In the genomic region with DNA sequence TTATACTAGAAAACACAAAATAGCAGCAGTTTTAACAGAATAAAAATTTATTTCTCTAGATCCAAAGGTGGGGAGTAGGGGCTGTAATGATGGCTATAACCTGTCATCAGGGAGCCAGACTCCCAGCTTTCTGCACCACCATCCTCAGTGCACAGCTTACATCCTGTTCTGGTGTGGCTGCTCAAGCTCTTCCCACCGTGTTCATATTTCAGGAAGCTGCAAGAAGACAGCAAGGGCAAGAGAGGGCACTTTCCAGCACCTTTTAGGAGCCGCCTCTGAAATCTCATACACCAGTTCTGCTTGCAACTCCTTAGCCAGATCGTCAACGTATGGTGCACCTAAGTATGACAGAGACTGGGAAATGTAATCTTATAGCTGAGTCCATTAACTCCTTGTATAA, we compare ENCODE assay signal across 21 cellular contexts.
"Had no signal": no experiment of that assay in that cellular context is flagged by ENCODE, and none has a peak within 500 bp of the region (broad histone marks: within the 10 kb centered on the region; RNA-seq: fewer than 3 reads in every experiment).

No MANE protein-coding gene starts in this region.

- H3K4me3 Mint-ChIP-seq: activated CD8-positive, alpha-beta T cell treated with anti-CD3 and anti-CD28 coated beads for 36 hours; activated naive CD4-positive, alpha-beta T cell treated with anti-CD3 and anti-CD28 coated beads for 36 hours; activated T-cell treated with anti-CD3 and anti-CD28 coated beads, Interleukin-2, amount 50 U/mL, for 24 hours; brain; endodermal cell; natural killer cell; stimulated activated naive B cell treated with anti-CD40 and anti-IgM and Interleukin-4, amounts not matched to agents 10 μg/mL and 1 μg/mL and 100 μg/mL, for 72 hours; T-helper 2 cell treated with Interferon-gamma antibody and Interleukin-4, amounts not matched to agents 5 μg/mL and 100 μg/mL, for 36 hours had no signal

- H3K36me3 Mint-ChIP-seq: brain; natural killer cell; stimulated activated naive B cell treated with anti-CD40 and anti-IgM and Interleukin-4, amounts not matched to agents 10 μg/mL and 1 μg/mL and 100 μg/mL, for 72 hours had no signal

- H3K4me3 ChIP-seq: lower lobe of right lung, sigmoid colon, thoracic aorta, upper lobe of left lung had no signal

- H3K36me3 ChIP-seq: lower lobe of right lung, sigmoid colon, thoracic aorta, upper lobe of left lung had no signal

- H3K27me3 ChIP-seq: foreskin keratinocyte, sigmoid colon, upper lobe of left lung had no signal

- H3K4me1 Mint-ChIP-seq: natural killer cell; stimulated activated naive B cell treated with anti-CD40 and anti-IgM and Interleukin-4, amounts not matched to agents 10 μg/mL and 1 μg/mL and 100 μg/mL, for 72 hours had no signal

- DNase-seq: activated CD4-positive, alpha-beta T cell treated with anti-CD3 and anti-CD28 coated beads for 48 hours; activated CD4-positive, CD25-positive, alpha-beta regulatory T cell; activated CD8-positive, alpha-beta T cell treated with anti-CD3 and anti-CD28 coated beads for 36 hours; activated naive CD4-positive, alpha-beta T cell treated with anti-CD3 and anti-CD28 coated beads for 36 hours; activated T-cell treated with anti-CD3 and anti-CD28 coated beads, Interleukin-2, amount 50 U/mL, for 24 hours; central memory CD4-positive, alpha-beta T cell; endodermal cell; foreskin keratinocyte; hypothalamus; islet precursor cell; left colon; lower lobe of right lung; natural killer cell; occipital lobe; sigmoid colon; stimulated activated naive B cell treated with anti-CD40 and anti-IgM and Interleukin-4, amounts not matched to agents 10 μg/mL and 1 μg/mL and 100 μg/mL, for 72 hours; upper lobe of left lung had no signal

- H3K27ac Mint-ChIP-seq: activated CD8-positive, alpha-beta T cell treated with anti-CD3 and anti-CD28 coated beads for 36 hours; activated naive CD4-positive, alpha-beta T cell treated with anti-CD3 and anti-CD28 coated beads for 36 hours; activated T-cell treated with anti-CD3 and anti-CD28 coated beads, Interleukin-2, amount 50 U/mL, for 24 hours; activated T-helper 2 cell treated with anti-CD3 and anti-CD28 coated beads, Interferon-gamma antibody, Interleukin-2, Interleukin-4, amounts not matched to agents 10 μg/mL and 5 μg/mL and 100 μg/mL, durations not matched to agents 14 hours and 24 hours and 36 hours; brain; endodermal cell; natural killer cell; stimulated activated naive B cell treated with anti-CD40 and anti-IgM and Interleukin-4, amounts not matched to agents 10 μg/mL and 1 μg/mL and 100 μg/mL, for 72 hours; T-helper 2 cell treated with Interferon-gamma antibody and Interleukin-4, amounts not matched to agents 5 μg/mL and 100 μg/mL, for 36 hours had no signal

- H3K9me3 Mint-ChIP-seq: activated CD8-positive, alpha-beta T cell treated with anti-CD3 and anti-CD28 coated beads for 36 hours; activated naive CD4-positive, alpha-beta T cell treated with anti-CD3 and anti-CD28 coated beads for 36 hours; activated T-cell treated with anti-CD3 and anti-CD28 coated beads, Interleukin-2, amount 50 U/mL, for 24 hours; activated T-helper 2 cell treated with anti-CD3 and anti-CD28 coated beads, Interferon-gamma antibody, Interleukin-2, Interleukin-4, amounts not matched to agents 10 μg/mL and 5 μg/mL and 100 μg/mL, durations not matched to agents 14 hours and 24 hours and 36 hours; natural killer cell; T-helper 2 cell treated with Interferon-gamma antibody and Interleukin-4, amounts not matched to agents 5 μg/mL and 100 μg/mL, for 36 hours had no signal

- H3K27me3 Mint-ChIP-seq: activated CD8-positive, alpha-beta T cell treated with anti-CD3 and anti-CD28 coated beads for 36 hours; activated T-cell treated with anti-CD3 and anti-CD28 coated beads, Interleukin-2, amount 50 U/mL, for 24 hours; brain; stimulated activated naive B cell treated with anti-CD40 and anti-IgM and Interleukin-4, amounts not matched to agents 10 μg/mL and 1 μg/mL and 100 μg/mL, for 72 hours had no signal

- H3K27ac ChIP-seq: foreskin keratinocyte, lower lobe of right lung, sigmoid colon, thoracic aorta, upper lobe of left lung had no signal
